In genomic region chr13:27450921-27451461, GRCh38 we compare ENCODE assay signal across 8 cellular contexts. TPM values are rescaled to one million over a fixed set of nuclear protein-coding genes. Genes with fewer than 3 reads are reported as not detected.
DNase-seq lines count a peak whose midpoint lies in the region; ATAC-seq and TF ChIP-seq lines count a peak whose summit lies in the region.

No MANE protein-coding gene starts in this region.

- under 1% methylated on average over 34 of the region's 34 CpGs for WGBS in prostate gland

- H3K9me3 ChIP-seq in Peyer's patch (no peaks in the 10 kb centered on the region), prostate gland (no peaks in the 10 kb centered on the region)

- H3K4me3 ChIP-seq in Peyer's patch (peak overlapping the region; percentile 63 to 82 (median 73)), prostate gland (peak overlapping the region; percentile 81 to 95)

- H3K4me1 ChIP-seq in Peyer's patch, result peaks cover 0 to 19% (median 8%) of the 10 kb centered on the region in 4 donors
- no peaks in the 10 kb centered on the region for H3K4me1 ChIP-seq in prostate gland (replicated peaks)

- H3K27me3 ChIP-seq in Peyer's patch, result no peaks in the 10 kb centered on the region
- H3K27me3 ChIP-seq in prostate gland (replicated peaks; ENCODE audit: insufficient read depth), result no peaks in the 10 kb centered on the region

- H3K36me3 ChIP-seq in Peyer's patch, result no peaks in the 10 kb centered on the region
- no peaks in the 10 kb centered on the region for H3K36me3 ChIP-seq in prostate gland

- intact Hi-C loops in prostate gland (cut with DNase I), result loop anchor here (1.0 to 5.0 kb wide), 2 partner anchors 27 to 171 kb away; partner anchors contain the start of genes GTF3A, LNX2 and POLR1D

- TF ChIP-seq POLR2A in Peyer's patch (IDR thresholded peaks at IDR 0.05), result peak; percentile 43 to 78
- TF ChIP-seq POLR2A in prostate gland (IDR thresholded peaks at IDR 0.05), result peak; percentile 36

- DNase-seq in activated T-cell treated with anti-CD3 and anti-CD28 coated beads for 4 hours, result peak; percentile 29
- no peak for DNase-seq in activated T-cell treated with anti-CD3 and anti-CD28 coated beads, Interleukin-2, amount 50 U/mL, for 1 hour
- peak; percentile 43 to 77 (median 70) for DNase-seq in Peyer's patch
- DNase-seq in astrocyte of the hippocampus (ENCODE audit: low read depth, low spot score), result peak; percentile 50
- peak; percentile 35 for DNase-seq in hepatic stellate cell (ENCODE audit: low spot score)
- DNase-seq in prostate gland (ENCODE audit: low spot score), result peak; percentile 37

- ATAC-seq in HG03196 (IDR thresholded peaks at IDR 0.05; ENCODE audit: unreplicated experiment) (no peak), GM19035 (IDR thresholded peaks at IDR 0.05; ENCODE audit: unreplicated experiment) (no peak)

- peak overlapping the region; percentile 96 to 99 (median 98) for H3K27ac ChIP-seq in Peyer's patch
- peak overlapping the region; percentile 95 to 98 for H3K27ac ChIP-seq in prostate gland

- peak in 1 of 6 experiments; percentile 0 for TF ChIP-seq CTCF in Peyer's patch (IDR thresholded peaks at IDR 0.05)
- TF ChIP-seq CTCF in prostate gland (IDR thresholded peaks at IDR 0.05), result no peak

RNA-seq across cellular contexts. Expression of gene MTIF3, which starts 0.6 kb away (rescaled TPM):
- 100 to 1,000 TPM in 1 of 4 donors, 10 to 100 TPM in 3; 78.6 to 150 (median 86.4) TPM for total RNA-seq in Peyer's patch
- 10 to 100 TPM; 44.8 to 52.3 TPM for total RNA-seq in prostate gland

RNA-seq across cellular contexts. Expression of gene GTF3A, which starts 26.6 kb away (rescaled TPM):
- total RNA-seq in Peyer's patch, result 100 to 1,000 TPM in 1 of 4 donors, 10 to 100 TPM in 3; 29.2 to 179 (median 49.3) TPM
- 100 to 1,000 TPM in 1 of 2 donors, 10 to 100 TPM in 1; 95.0 to 142 TPM for total RNA-seq in prostate gland
